In the genomic region with DNA sequence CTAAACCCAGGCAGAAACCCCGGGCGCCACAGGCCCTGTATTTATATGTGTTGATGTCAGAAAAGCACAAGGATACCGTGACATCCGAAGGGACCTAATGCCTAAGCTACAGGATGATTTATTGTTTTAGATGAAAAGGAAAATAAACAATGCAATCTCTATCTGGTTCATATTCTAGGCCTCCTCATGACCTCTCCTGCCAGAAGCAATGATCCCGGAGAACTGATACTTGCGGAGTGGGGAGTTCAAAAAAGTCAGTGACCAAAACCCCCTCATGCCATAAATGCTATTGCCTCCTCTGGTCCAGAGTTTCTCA, we compare ENCODE assay signal across 8 cellular contexts. TPM values are rescaled to one million over a fixed set of nuclear protein-coding genes. Genes with fewer than 3 reads are reported as not detected.
DNase-seq lines count a peak whose midpoint lies in the region; ATAC-seq and TF ChIP-seq lines count a peak whose summit lies in the region.

No MANE protein-coding gene starts in this region.

- CTCF ChIA-PET in MCF 10A (lab: Yijun Ruan, JAX): interaction anchor here (1.1 to 2.5 kb wide), 7 partner anchors 12 to 142 kb away, joined by 3 to 12 read pairs (median 4); no protein-coding TSS in a partner anchor

- H3K27ac Mint-ChIP-seq in HFFc6: peak overlapping the region; percentile 93
- no peak overlapping the region for H3K27ac Mint-ChIP-seq in MCF 10A (ENCODE audit: low read depth, unreplicated experiment)
- no peak overlapping the region for H3K27ac Mint-ChIP-seq in memory B cell

- POLR2A ChIA-PET in MCF 10A (lab: Yijun Ruan, JAX): interaction anchor here (1.1 to 2.9 kb wide), 3 partner anchors 9 to 321 kb away, joined by 3 to 15 read pairs (median 3); partner anchors contain the start of gene OSBPL8

- peaks cover 2% of the 10 kb centered on the region; the same call in 1 of the 2 replicates for H3K27me3 Mint-ChIP-seq in HFFc6 (ENCODE audit: insufficient read depth)
- H3K27me3 Mint-ChIP-seq in MCF 10A (ENCODE audit: insufficient read depth, unreplicated experiment): no peaks in the 10 kb centered on the region
- peaks cover 24% of the 10 kb centered on the region for H3K27me3 Mint-ChIP-seq in memory B cell

- peak overlapping the region; percentile 89 for H3K4me3 Mint-ChIP-seq in HFFc6
- H3K4me3 Mint-ChIP-seq in MCF 10A (ENCODE audit: unreplicated experiment): peak overlapping the region; percentile 98
- H3K4me3 Mint-ChIP-seq in memory B cell: peak overlapping the region; percentile 86

- DNase-seq in HFFc6: no peak
- no peak for DNase-seq in MCF 10A (ENCODE audit: unreplicated experiment)
- DNase-seq in memory B cell (ENCODE audit: low spot score in 2 of 2): no peak
- no peak for DNase-seq in GOT3 (lab: John Stamatoyannopoulos, UW)
- no peak for DNase-seq in GM19238 (ENCODE audit: insufficient read length, low spot score)
- no peak for DNase-seq in stimulated activated CD4-positive, alpha-beta T cell treated with anti-CD3 and anti-CD28 coated beads, Interleukin-2, amount 100 ng/mL, for 48 hours
- DNase-seq in A172 (ENCODE audit: low spot score): no peak

- intact Hi-C loops in MCF 10A (cut with micrococcal nuclease): loop anchor here (2.0 kb wide), 1 partner anchor 131 kb away; no protein-coding TSS in a partner anchor

- H3K9me3 Mint-ChIP-seq in HFFc6: peaks cover 11% of the 10 kb centered on the region; the same call in 1 of the 2 replicates
- peaks cover 8% of the 10 kb centered on the region for H3K9me3 Mint-ChIP-seq in MCF 10A (ENCODE audit: unreplicated experiment)
- no peaks in the 10 kb centered on the region for H3K9me3 Mint-ChIP-seq in memory B cell

- H3K27ac ChIP-seq in 22Rv1: peak overlapping the region; percentile 77

- no peak for ATAC-seq in memory B cell (ENCODE audit: low read depth)

- 0 out of 2 replicates have a peak, but pooled peaks cover 6% of the 10 kb centered on the region for H3K36me3 Mint-ChIP-seq in HFFc6 (ENCODE audit: low read depth)
- no peaks in the 10 kb centered on the region for H3K36me3 Mint-ChIP-seq in MCF 10A (ENCODE audit: insufficient read depth, unreplicated experiment)
- no peaks in the 10 kb centered on the region for H3K36me3 Mint-ChIP-seq in memory B cell

- TF ChIP-seq CTCF in 22Rv1 (IDR thresholded peaks at IDR 0.05) (no peak), HFFc6 (IDR thresholded peaks at IDR 0.05) (peak; percentile 7; the same call in 1 of the 2 replicates), MCF 10A (IDR thresholded peaks at IDR 0.05; ENCODE audit: unreplicated experiment) (no peak)

- H3K4me1 Mint-ChIP-seq in HFFc6 (ENCODE audit: low read depth) (peaks cover 49% of the 10 kb centered on the region), MCF 10A (ENCODE audit: insufficient read depth, unreplicated experiment) (peaks cover 15% of the 10 kb centered on the region), memory B cell (peaks cover 7% of the 10 kb centered on the region)

- BruUV-seq in MCF 10A (replicated peaks; lab: Mats Ljungman, UMichigan): no TSS peak

RNA-seq across cellular contexts. Expression of gene CSRP2, which starts 0.8 kb away (rescaled TPM):
- 10 to 100 TPM; 20.7 to 32.7 (median 29.5) TPM for total RNA-seq in HFFc6 (2021; fragmentation: NEBNext Ultra II Directional; extraction: Animal tissue kit (Norgen Biotek cat#: 25700))
- 2.0 and 2.6 TPM in 2 replicates for total RNA-seq in MCF 10A (2022)
- total RNA-seq in A172 (2014; rRNA removed; shearing (Covaris generic)): 33.7 and 36.7 TPM in 2 replicates
